In the genomic region with DNA sequence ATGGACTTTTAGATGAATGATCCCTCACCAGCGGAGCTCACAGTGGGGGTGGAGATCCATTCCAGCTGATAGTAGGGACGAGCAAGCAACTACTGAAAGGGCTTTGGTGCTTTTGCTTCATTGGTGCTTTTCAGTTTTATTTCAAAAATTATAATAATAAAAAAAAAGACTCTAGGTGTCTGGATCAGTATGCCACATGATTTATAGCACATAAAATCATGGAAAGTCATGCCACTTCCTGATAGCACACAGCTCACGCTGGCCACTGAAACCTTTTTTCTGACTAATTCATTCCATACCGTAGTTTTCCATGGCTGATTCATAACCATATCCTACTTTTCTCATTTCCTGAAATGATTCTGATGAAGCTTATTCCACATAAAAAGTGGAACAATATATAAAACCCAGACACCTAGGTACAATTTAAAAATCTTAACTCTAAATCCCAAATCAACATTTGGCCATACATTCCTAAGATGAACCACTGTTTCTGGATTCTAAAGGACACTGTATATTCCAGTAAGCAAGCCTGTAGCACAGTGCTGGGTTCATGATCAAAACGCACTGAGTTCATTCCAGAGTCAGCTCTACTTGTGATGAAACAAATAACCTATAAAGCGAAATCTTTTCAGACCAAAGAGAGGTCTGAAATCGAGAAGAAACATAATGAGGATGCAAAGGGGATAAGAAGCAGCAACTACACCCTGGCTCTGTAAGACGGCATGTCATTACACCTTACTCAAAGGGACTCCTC, we compare ENCODE assay signal across 11 cellular contexts. TPM values are rescaled to one million over a fixed set of nuclear protein-coding genes. Genes with fewer than 3 reads are reported as not detected.
A peak's percentile ranks its signal among the peaks of the same experiment; 100 is the strongest.
DNase-seq lines count a peak whose midpoint lies in the region; ATAC-seq and TF ChIP-seq lines count a peak whose summit lies in the region.
"Had no signal": no experiment of that assay in that cellular context is flagged by ENCODE, and none has a peak within 500 bp of the region (broad histone marks: within the 10 kb centered on the region; RNA-seq: fewer than 3 reads in every experiment).

No MANE protein-coding gene starts in this region.

- ATAC-seq in Panc1: no peak
- no peak for ATAC-seq in effector memory CD8-positive, alpha-beta T cell (replicated peaks)
- ATAC-seq in activated CD4-positive, CD25-positive, alpha-beta regulatory T cell treated with anti-CD3 and anti-CD28 coated beads, Interleukin-2, amount 50 U/mL, for 24 hours: no peak
- no peak for ATAC-seq in GM18870 (IDR thresholded peaks at IDR 0.05; ENCODE audit: unreplicated experiment)

- 69 to 78% methylated on average over 6 to 8 of the region's 8 CpGs for WGBS in endodermal cell (ENCODE audit: insufficient coverage in 1 of 2, insufficient read length in 1 of 2), 2 experiments

- H3K4me1 ChIP-seq in Panc1 (ENCODE audit: control insufficient read depth, insufficient read depth, low read length): no peaks in the 10 kb centered on the region
- peaks cover 3% of the 10 kb centered on the region for H3K4me1 ChIP-seq in endodermal cell (ENCODE audit: control insufficient read depth, insufficient read depth, low read length)
- H3K4me1 ChIP-seq in neural progenitor cell: peaks cover 13% of the 10 kb centered on the region

- H3K9me3 Mint-ChIP-seq in endodermal cell (peaks cover 19% of the 10 kb centered on the region), neural progenitor cell (peaks cover 19% of the 10 kb centered on the region)
- H3K9me3 Mint-ChIP-seq in effector memory CD8-positive, alpha-beta T cell: peaks cover 0 to 1% of the 10 kb centered on the region in 2 donors

- intact Hi-C loops in Panc1 (cut with micrococcal nuclease; ENCODE audit: unreplicated experiment): no loop called here

- no peak overlapping the region for H2AFZ ChIP-seq in neural progenitor cell (replicated peaks)

- no TSS peak for BruUV-seq in Panc1 (replicated peaks; lab: Mats Ljungman, UMichigan)

- H3K4me3 Mint-ChIP-seq in endodermal cell: no peak overlapping the region
- H3K4me3 Mint-ChIP-seq in neural progenitor cell: no peak overlapping the region
- no peak overlapping the region for H3K4me3 Mint-ChIP-seq in effector memory CD8-positive, alpha-beta T cell

- H3K4me1 Mint-ChIP-seq in endodermal cell: peaks cover 10% of the 10 kb centered on the region
- peaks cover 7% of the 10 kb centered on the region for H3K4me1 Mint-ChIP-seq in neural progenitor cell
- peaks cover 4 to 7% of the 10 kb centered on the region in 2 donors for H3K4me1 Mint-ChIP-seq in effector memory CD8-positive, alpha-beta T cell (ENCODE audit: low read depth in 2 of 2)

- H3K36me3 Mint-ChIP-seq in endodermal cell (ENCODE audit: low read depth) (peaks cover 8% of the 10 kb centered on the region), neural progenitor cell (peaks cover 3% of the 10 kb centered on the region)
- H3K36me3 Mint-ChIP-seq in effector memory CD8-positive, alpha-beta T cell (ENCODE audit: insufficient read depth): no peaks in the 10 kb centered on the region

- H3K4me2 ChIP-seq in neural progenitor cell: no peak overlapping the region

- POLR2A ChIA-PET in Panc1 (lab: Charles Lee): interaction anchor here (0.7 kb wide), 1 partner anchor 28 kb away, joined by 4 read pairs; no protein-coding TSS in a partner anchor

- H3K79me2 ChIP-seq in neural progenitor cell (ENCODE audit: low read depth): no peaks in the 10 kb centered on the region

- TF ChIP-seq CTCF in Panc1 (IDR thresholded peaks at IDR 0.05) (no peak), endodermal cell (conservative IDR thresholded peaks at IDR 0.05) (no peak), neural progenitor cell (IDR thresholded peaks at IDR 0.05) (no peak)

- no peaks in the 10 kb centered on the region for H4K20me1 ChIP-seq in neural progenitor cell (ENCODE audit: low read depth)

- no peak overlapping the region for H3K9ac ChIP-seq in endodermal cell (ENCODE audit: extremely low read depth, low read length, poor library complexity, severe bottlenecking)
- H3K9ac ChIP-seq in neural progenitor cell: no peak overlapping the region

- CTCF ChIA-PET in Panc1 (lab: Charles Lee): interaction anchor here (0.5 kb wide), 1 partner anchor 118 kb away, joined by 3 read pairs; no protein-coding TSS in a partner anchor

- H3K36me3 ChIP-seq in Panc1 (ENCODE audit: control insufficient read depth, insufficient read depth, low read length): no peaks in the 10 kb centered on the region
- no peaks in the 10 kb centered on the region for H3K36me3 ChIP-seq in endodermal cell (ENCODE audit: control insufficient read depth, insufficient read depth, low read length)
- no peaks in the 10 kb centered on the region for H3K36me3 ChIP-seq in neural progenitor cell
- H3K36me3 ChIP-seq: neutrophil had no signal

- H3K27ac ChIP-seq in Panc1 (ENCODE audit: low read length): no peak overlapping the region
- H3K27ac ChIP-seq in endodermal cell (ENCODE audit: low read depth, low read length): peak overlapping the region; percentile 74
- no peak overlapping the region for H3K27ac ChIP-seq in neural progenitor cell
- H3K27ac ChIP-seq: neutrophil had no signal

- H3K27me3 ChIP-seq in Panc1 (ENCODE audit: control insufficient read depth, insufficient read depth, low read length) (no peaks in the 10 kb centered on the region), endodermal cell (ENCODE audit: control insufficient read depth, insufficient read depth, low read length, poor library complexity, severe bottlenecking) (no peaks in the 10 kb centered on the region), neural progenitor cell (no peaks in the 10 kb centered on the region)
- H3K27me3 ChIP-seq: neutrophil had no signal

- H3K4me3 ChIP-seq in Panc1 (ENCODE audit: low read depth in 2 of 2, low read length in 2 of 2) (no peak overlapping the region), endodermal cell (ENCODE audit: low read length) (peak overlapping the region; percentile 61), neural progenitor cell (no peak overlapping the region)

- H3K27ac Mint-ChIP-seq in endodermal cell: no peak overlapping the region
- H3K27ac Mint-ChIP-seq in neural progenitor cell: no peak overlapping the region
- H3K27ac Mint-ChIP-seq in effector memory CD8-positive, alpha-beta T cell: no peak overlapping the region

- DNase-seq in EL (peak; percentile 84), Panc1 (ENCODE audit: low read depth, low spot score) (peak; percentile 46), endodermal cell (peak; percentile 72), neural progenitor cell (ENCODE audit: low spot score) (peak; percentile 51), NCI-H748 (lab: John Stamatoyannopoulos, UW; ENCODE audit: unreplicated experiment) (no peak)
- no peak for DNase-seq in effector memory CD8-positive, alpha-beta T cell
- DNase-seq: activated naive CD4-positive, alpha-beta T cell treated with Interleukin-2 at 50 U/mL for 16 hours; NCI-H2081 had no signal

- H3F3A ChIP-seq in neural progenitor cell (ENCODE audit: low read depth): no peaks in the 10 kb centered on the region

- H3K27me3 Mint-ChIP-seq in endodermal cell (ENCODE audit: insufficient read depth) (no peaks in the 10 kb centered on the region), neural progenitor cell (ENCODE audit: insufficient read depth, low read depth) (peaks cover 2% of the 10 kb centered on the region)
- H3K27me3 Mint-ChIP-seq in effector memory CD8-positive, alpha-beta T cell: no peaks in the 10 kb centered on the region

- H3K9me3 ChIP-seq in Panc1 (ENCODE audit: control insufficient read depth, insufficient read depth, low read depth, low read length) (no peaks in the 10 kb centered on the region), endodermal cell (ENCODE audit: control insufficient read depth, low read length) (peaks cover 13% of the 10 kb centered on the region), neural progenitor cell (ENCODE audit: low read depth) (peaks cover 8% of the 10 kb centered on the region)
- H3K9me3 ChIP-seq: neutrophil had no signal

- in situ Hi-C loops in Panc1 (cut with HindIII; ENCODE audit: low pct_unique_long_range_greater_than_20kb, low sequenced_read_pairs): no loop called here

RNA-seq across cellular contexts. Expression of a gene that starts 41.4 kb away (rescaled TPM):
- total RNA-seq in Panc1 (2021; ENCODE audit: unreplicated experiment) (not detected), endodermal cell (under 1 TPM in 1 of 2 donors, not detected in 1; 0.24 TPM), neural progenitor cell (ENCODE audit: low replicate concordance) (not detected in 2 replicates)
- polyA plus RNA-seq in Panc1 (2012; ENCODE audit: insufficient read length): not detected
- 0.14 TPM for polyA plus RNA-seq in endodermal cell (2013, experiment 1 of 2)
- polyA plus RNA-seq in endodermal cell (2013, experiment 2 of 2): 0.25 TPM

Comparison
In these comparisons a context has a peak if more than half of its experiments do, and no peak if none do; other contexts are left out.
1. DNase-seq: peak in EL (single experiment), Panc1 (single experiment), endodermal cell (single experiment) and neural progenitor cell (single experiment); none in NCI-H748 (single experiment) and effector memory CD8-positive, alpha-beta T cell (0 of 3).